Comparison of ENCODE assay signal across 24 cellular contexts in genomic region chr21:36096398-36097290, GRCh38.
"Had no signal": no experiment of that assay in that cellular context is flagged by ENCODE, and none has a peak within 500 bp of the region (broad histone marks: within the 10 kb centered on the region; RNA-seq: fewer than 3 reads in every experiment).

No MANE protein-coding gene starts in this region.

- H3K27ac ChIP-seq: brain microvascular endothelial cell, colonic mucosa, gastroesophageal sphincter, heart left ventricle, lower lobe of right lung, tibial nerve, uterus had no signal

- H3K27me3 ChIP-seq: brain microvascular endothelial cell, colonic mucosa, tibial nerve, uterus had no signal

- H3K4me3 ChIP-seq: colonic mucosa, gastroesophageal sphincter, heart left ventricle, lower lobe of right lung, tibial nerve, uterus had no signal

- FAIRE-seq: endometrium, TTC549 had no signal

- DNase-seq: activated CD4-positive, alpha-beta T cell treated with anti-CD3 and anti-CD28 coated beads for 48 hours; activated CD4-positive, CD25-positive, alpha-beta regulatory T cell; activated CD8-positive, alpha-beta T cell treated with anti-CD3 and anti-CD28 coated beads, Interleukin-2, amount 10 ng/mL, durations not matched to agents 7 days and 5 days; activated naive CD4-positive, alpha-beta T cell treated with anti-CD3 and anti-CD28 coated beads for 36 hours; activated T-cell treated with anti-CD3 and anti-CD28 coated beads, Interleukin-2, amount 50 U/mL, for 4 hours; anterior cingulate cortex; brain microvascular endothelial cell; central memory CD4-positive, alpha-beta T cell; colonic mucosa; erythroblast; heart left ventricle; islet precursor cell; lower lobe of right lung; midbrain; nucleus accumbens; posterior cingulate gyrus; stimulated activated CD8-positive, alpha-beta memory T cell treated with anti-CD3 and anti-CD28 coated beads, Interleukin-4, amount 100 ng/mL, for 48 hours; stimulated activated naive CD4-positive, alpha-beta T cell; uterus had no signal

- H3K9me3 ChIP-seq: colonic mucosa, gastroesophageal sphincter, tibial nerve, uterus had no signal

- H3K4me1 ChIP-seq: colonic mucosa, gastroesophageal sphincter, heart left ventricle, lower lobe of right lung, uterus had no signal

- H3K4me3 Mint-ChIP-seq: activated CD8-positive, alpha-beta T cell treated with anti-CD3 and anti-CD28 coated beads, Interleukin-2, amount 10 ng/mL, durations not matched to agents 7 days and 5 days; activated naive CD4-positive, alpha-beta T cell treated with anti-CD3 and anti-CD28 coated beads for 36 hours; activated T-cell treated with anti-CD3 and anti-CD28 coated beads, Interleukin-2, amount 50 U/mL, for 4 hours; nephron had no signal

- H3K36me3 ChIP-seq: brain microvascular endothelial cell, colonic mucosa, gastroesophageal sphincter, heart left ventricle, lower lobe of right lung, tibial nerve, uterus had no signal

- H3K27ac Mint-ChIP-seq: activated CD8-positive, alpha-beta T cell treated with anti-CD3 and anti-CD28 coated beads, Interleukin-2, amount 10 ng/mL, durations not matched to agents 7 days and 5 days; activated naive CD4-positive, alpha-beta T cell treated with anti-CD3 and anti-CD28 coated beads for 36 hours had no signal

- H3K4me1 Mint-ChIP-seq: nephron had no signal

- ATAC-seq: activated CD8-positive, alpha-beta T cell treated with anti-CD3 and anti-CD28 coated beads, Interleukin-2, amount 10 ng/mL, durations not matched to agents 7 days and 5 days; activated T-cell treated with anti-CD3 and anti-CD28 coated beads, Interleukin-2, amount 50 U/mL, for 4 hours; gastroesophageal sphincter; heart left ventricle; lower lobe of right lung had no signal
